24 cellular contexts compared by ENCODE assay signal in the genomic region with DNA sequence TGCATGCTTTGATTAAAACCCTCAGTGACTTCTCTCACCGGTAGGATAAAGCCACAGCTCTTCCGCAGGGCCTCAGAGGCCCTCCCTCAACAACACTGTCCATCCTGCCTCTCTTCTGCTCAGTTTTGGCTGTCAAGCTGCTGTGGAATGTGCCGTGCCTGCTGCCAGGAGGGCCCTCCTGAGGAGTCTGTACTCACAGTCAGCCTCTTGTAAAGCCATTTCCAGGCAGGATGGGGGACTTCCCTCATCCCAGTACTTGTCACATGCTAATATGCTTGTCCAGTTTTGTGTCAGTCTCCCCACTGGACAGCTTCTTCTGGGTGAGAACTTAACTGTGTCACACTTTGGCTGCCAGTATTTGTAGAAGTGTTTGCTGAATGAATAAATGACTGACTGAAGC. TPM values are rescaled to one million over a fixed set of nuclear protein-coding genes. Genes with fewer than 3 reads are reported as not detected.
DNase-seq lines count a peak whose midpoint lies in the region; ATAC-seq and TF ChIP-seq lines count a peak whose summit lies in the region.
"Had no signal": no experiment of that assay in that cellular context is flagged by ENCODE, and none has a peak within 500 bp of the region (broad histone marks: within the 10 kb centered on the region; RNA-seq: fewer than 3 reads in every experiment).

No MANE protein-coding gene starts in this region.

- peaks cover 41% of the 10 kb centered on the region for H4K20me1 ChIP-seq in osteoblast (ENCODE audit: insufficient read depth, low read length)

- H3K9me3 ChIP-seq in osteoblast (ENCODE audit: low read depth, low read length) (no peaks in the 10 kb centered on the region), thyroid gland (no peaks in the 10 kb centered on the region)
- H3K9me3 ChIP-seq: BLaER1 treated with 17β-estradiol and CSF1 and Interleukin-3, amounts not matched to agents 10 nM and 100 nM; gastrocnemius medialis; tibial nerve had no signal

- WGBS in thyroid gland, 2 donors, result 27 to 42% methylated on average over 3 of the region's 3 CpGs

- H3K36me3 ChIP-seq in osteoblast (ENCODE audit: insufficient read depth, low read length) (peaks cover 69% of the 10 kb centered on the region), thyroid gland (peaks cover 13 to 41% of the 10 kb centered on the region in 2 donors)

- H3K4me3 ChIP-seq in osteoblast (ENCODE audit: insufficient read depth, low read length) (no peak overlapping the region), thyroid gland (replicated peaks in 1 of 3) (no peak overlapping the region)
- H3K4me3 ChIP-seq: BLaER1 treated with 17β-estradiol and CSF1 and Interleukin-3, amounts not matched to agents 10 nM and 100 nM; coronary artery; gastrocnemius medialis; tibial nerve had no signal

- TF ChIP-seq CTCF in osteoblast (IDR thresholded peaks at IDR 0.05; ENCODE audit: extremely low read depth, low read depth, low read length), result no peak
- TF ChIP-seq CTCF in thyroid gland (IDR thresholded peaks at IDR 0.05), result peak in 3 of 6 experiments; percentile 14 to 33 (median 22)

- H3K79me2 ChIP-seq in osteoblast (ENCODE audit: insufficient read depth, low read length), result peaks cover 59% of the 10 kb centered on the region

- H2AFZ ChIP-seq in osteoblast (ENCODE audit: low read length), result no peak overlapping the region

- peak overlapping the region; percentile 20 for H3K27ac ChIP-seq in epithelial cell of prostate
- no peak overlapping the region for H3K27ac ChIP-seq in osteoblast (ENCODE audit: low read depth, low read length)
- peak overlapping the region; percentile 48 to 62 (median 53) for H3K27ac ChIP-seq in thyroid gland
- H3K27ac ChIP-seq: coronary artery, HL-60, tibial nerve had no signal

- TF ChIP-seq POLR2A in thyroid gland (IDR thresholded peaks at IDR 0.05), result no peak

- ATAC-seq in Right ventricle myocardium superior (ENCODE audit: poor library complexity) (peak; percentile 18), HG02763 (IDR thresholded peaks at IDR 0.05; ENCODE audit: unreplicated experiment) (no peak)
- ATAC-seq: effector memory CD8-positive, alpha-beta T cell; gastrocnemius medialis had no signal

- intact Hi-C loops in Right ventricle myocardium superior (cut with DNase I), result no loop called here
- intact Hi-C loops in cardiac septum (cut with DNase I), result no loop called here
- intact Hi-C loops in thyroid gland (cut with DNase I), result no loop called here

- no peaks in the 10 kb centered on the region for H3K27me3 ChIP-seq in osteoblast (ENCODE audit: insufficient read depth, low read length)
- no peaks in the 10 kb centered on the region for H3K27me3 ChIP-seq in thyroid gland
- H3K27me3 ChIP-seq: BLaER1 treated with 17β-estradiol and CSF1 and Interleukin-3, amounts not matched to agents 10 nM and 100 nM; gastrocnemius medialis; tibial nerve had no signal

- no peak overlapping the region for H3K4me2 ChIP-seq in osteoblast (ENCODE audit: insufficient read depth, low read length)
- H3K4me2 ChIP-seq: BLaER1 treated with 17β-estradiol and CSF1 and Interleukin-3, amounts not matched to agents 10 nM and 100 nM had no signal

- DNase-seq in Right ventricle myocardium superior (no peak), cardiac septum (ENCODE audit: low spot score) (no peak), epithelial cell of prostate (ENCODE audit: low read depth, low spot score) (no peak), osteoblast (ENCODE audit: insufficient read length, low spot score, missing footprints) (peak; percentile 55), thyroid gland (peak; percentile 91), hippocampal formation (lab: John Stamatoyannopoulos, UW) (no peak)
- DNase-seq in central memory CD4-positive, alpha-beta T cell, result no peak
- DNase-seq: activated CD4-positive, alpha-beta T cell treated with anti-CD3 and anti-CD28 coated beads for 1 hour; Calu3; DND-41; effector memory CD8-positive, alpha-beta T cell; gastrocnemius medialis; H9; Kasumi-1; kidney; mammary epithelial cell; MV-4-11; NCI-H510A; stimulated activated CD4-positive, alpha-beta T cell treated with anti-CD3 and anti-CD28 coated beads, Interleukin-4, amount 100 ng/mL, for 4 hours had no signal

- H3K4me1 ChIP-seq in osteoblast (ENCODE audit: insufficient read depth, low read length), result no peaks in the 10 kb centered on the region
- peaks cover 6 to 18% of the 10 kb centered on the region in 2 donors for H3K4me1 ChIP-seq in thyroid gland
- H3K4me1 ChIP-seq: BLaER1 treated with 17β-estradiol and CSF1 and Interleukin-3, amounts not matched to agents 10 nM and 100 nM; tibial nerve had no signal

RNA-seq across cellular contexts. Expression of a gene that starts 13.9 kb away (rescaled TPM):
- total RNA-seq in Right ventricle myocardium superior (22.6 TPM), cardiac septum (37.9 TPM), osteoblast (49.5 and 68.4 TPM in 2 replicates), thyroid gland (100 to 1,000 TPM; 119 to 170 (median 145) TPM)

RNA-seq across cellular contexts. Expression of a gene that starts 21.0 kb away (rescaled TPM):
- total RNA-seq in Right ventricle myocardium superior (4.2 TPM), cardiac septum (4.7 TPM), osteoblast (1.1 and 1.5 TPM in 2 replicates), thyroid gland (1 to 10 TPM; 2.0 to 5.9 (median 3.5) TPM)

RNA-seq across cellular contexts. Expression of a gene that starts 23.7 kb away (rescaled TPM):
- total RNA-seq in Right ventricle myocardium superior (23.2 TPM), cardiac septum (25.4 TPM), osteoblast (29.2 and 32.6 TPM in 2 replicates), thyroid gland (10 to 100 TPM; 38.0 to 54.7 (median 46.6) TPM)

RNA-seq across cellular contexts. Expression of a gene that starts 33.2 kb away (rescaled TPM):
- 37.0 TPM for total RNA-seq in Right ventricle myocardium superior
- total RNA-seq in cardiac septum, result 133 TPM
- total RNA-seq in osteoblast, result 157 and 159 TPM in 2 replicates
- 10 to 100 TPM; 23.2 to 52.4 (median 34.8) TPM for total RNA-seq in thyroid gland

RNA-seq across cellular contexts. Expression of a gene that starts 57.2 kb away (rescaled TPM):
- total RNA-seq in Right ventricle myocardium superior (24.2 TPM), cardiac septum (27.5 TPM), osteoblast (121 and 139 TPM in 2 replicates), thyroid gland (10 to 100 TPM; 61.4 to 98.8 (median 68.0) TPM)

Comparison
In these comparisons a context has a peak if more than half of its experiments do, and no peak if none do; other contexts are left out.
1. DNase-seq: peak in osteoblast (single experiment) and thyroid gland (2 of 2); none in Right ventricle myocardium superior (single experiment), cardiac septum (single experiment), epithelial cell of prostate (single experiment), hippocampal formation (0 of 2) and central memory CD4-positive, alpha-beta T cell (single experiment).